Comparison of ENCODE assay signal across 1 cellular context in the genomic region with DNA sequence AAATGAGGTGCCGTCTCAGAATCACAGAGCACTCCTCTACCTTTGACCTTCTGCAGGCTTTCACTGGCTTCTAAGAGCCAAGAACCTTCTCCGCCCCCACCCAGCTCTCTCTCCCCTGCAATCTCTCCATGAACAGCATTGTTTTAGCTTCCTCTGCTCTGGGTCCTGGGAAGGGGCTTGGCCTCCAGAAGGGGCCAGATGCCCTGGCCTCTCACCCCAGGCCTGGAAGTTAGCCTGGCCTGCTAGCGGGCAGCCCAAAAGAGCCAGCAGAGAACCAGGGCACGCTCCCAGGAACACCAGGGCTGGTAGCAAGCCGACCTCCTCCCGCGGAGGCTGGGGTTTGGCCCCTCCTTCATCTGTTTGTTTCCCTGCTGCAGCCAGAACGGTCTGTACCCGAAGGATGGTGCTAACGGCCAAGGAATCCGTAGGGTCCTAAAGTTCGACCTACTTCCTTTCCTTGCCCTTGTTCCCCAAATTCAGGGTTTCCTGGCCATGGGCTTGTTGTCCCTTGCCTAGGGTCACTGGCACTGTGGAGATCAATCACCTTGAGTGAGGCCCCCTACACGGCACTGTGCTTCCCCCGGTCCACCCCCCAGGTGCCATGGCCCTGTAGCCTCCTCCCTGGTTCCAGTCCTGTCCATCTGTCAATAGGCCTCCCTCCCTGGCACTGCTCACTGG.
A peak's percentile ranks its signal among the peaks of the same experiment; 100 is the strongest.
TF ChIP-seq lines count a peak whose summit lies in the region.

No MANE protein-coding gene starts in this region.

TF ChIP-seq in HepG2, 621 proteins besides CTCF, POLR2A, EP300 and RAD21 (continues in another document):
- TF ChIP-seq ETV6 (CRISPR knock-in tag; conservative IDR thresholded peaks at IDR 0.05) (no peak), MYC (CRISPR knock-in tag; IDR thresholded peaks at IDR 0.05; ENCODE audit: borderline replicate concordance) (0 out of 2 replicates have a peak, but pooled peaks have one; percentile 45), STAG1 (CRISPR knock-in tag; IDR thresholded peaks at IDR 0.05) (peak; percentile 15; the same call in 1 of the 2 replicates), MXD1 (CRISPR knock-in tag; IDR thresholded peaks at IDR 0.05) (0 out of 2 replicates have a peak, but pooled peaks have one; percentile 29), BRD4 (CRISPR knock-in tag; IDR thresholded peaks at IDR 0.05) (no peak), ZNF136 (CRISPR knock-in tag; IDR thresholded peaks at IDR 0.05; ENCODE audit: low read depth) (no peak), ZFY (CRISPR knock-in tag; IDR thresholded peaks at IDR 0.05) (peak; percentile 63), TBX2 (CRISPR knock-in tag; IDR thresholded peaks at IDR 0.05; ENCODE audit: borderline replicate concordance) (peak; percentile 53; the same call in 1 of the 2 replicates), KDM5A (IDR thresholded peaks at IDR 0.05; ENCODE audit: borderline replicate concordance, low read length) (no peak), ZNF350 (CRISPR knock-in tag; IDR thresholded peaks at IDR 0.05; ENCODE audit: borderline replicate concordance, low read depth) (peak; percentile 42; the same call in 1 of the 2 replicates), ZBTB26 (CRISPR knock-in tag; IDR thresholded peaks at IDR 0.05; ENCODE audit: borderline replicate concordance) (peak; percentile 34; the same call in 1 of the 2 replicates), MED1 (CRISPR knock-in tag; IDR thresholded peaks at IDR 0.05) (peak; percentile 62; the same call in 1 of the 2 replicates), ZSCAN20 (CRISPR knock-in tag; IDR thresholded peaks at IDR 0.05; ENCODE audit: borderline replicate concordance) (no peak), FOXK1 (CRISPR knock-in tag; IDR thresholded peaks at IDR 0.05; ENCODE audit: borderline replicate concordance, low read depth) (peak; percentile 36; the same call in 1 of the 2 replicates), ZNF644 (CRISPR knock-in tag; IDR thresholded peaks at IDR 0.05; ENCODE audit: low read depth) (0 out of 2 replicates have a peak, but pooled peaks have one; percentile 5), SMAD3 (CRISPR knock-in tag; IDR thresholded peaks at IDR 0.05) (peak; percentile 34; the same call in 1 of the 2 replicates), KDM3A (CRISPR knock-in tag; IDR thresholded peaks at IDR 0.05; ENCODE audit: low read depth) (peak; percentile 51; the same call in 1 of the 2 replicates), ETV5 (CRISPR knock-in tag; IDR thresholded peaks at IDR 0.05; ENCODE audit: borderline replicate concordance) (peak; percentile 46), ZNF292 (CRISPR knock-in tag; IDR thresholded peaks at IDR 0.05; ENCODE audit: borderline replicate concordance, low read depth) (peak; percentile 94), RXRB (CRISPR knock-in tag; IDR thresholded peaks at IDR 0.05; ENCODE audit: borderline replicate concordance) (peak; percentile 23; the same call in 1 of the 2 replicates), ZNF441 (CRISPR knock-in tag; IDR thresholded peaks at IDR 0.05; ENCODE audit: borderline replicate concordance) (0 out of 2 replicates have a peak, but pooled peaks have one; percentile 20), SALL1 (CRISPR knock-in tag; IDR thresholded peaks at IDR 0.05) (peak; percentile 62), ERF (CRISPR knock-in tag; IDR thresholded peaks at IDR 0.05) (peak; percentile 20; the same call in 1 of the 2 replicates), KDM5B (CRISPR knock-in tag; IDR thresholded peaks at IDR 0.05; ENCODE audit: borderline replicate concordance) (peak; percentile 21; the same call in 1 of the 2 replicates), ZNF609 (CRISPR knock-in tag; IDR thresholded peaks at IDR 0.05; ENCODE audit: borderline replicate concordance) (no peak), ZFX (CRISPR knock-in tag; IDR thresholded peaks at IDR 0.05; ENCODE audit: low read depth) (peak; percentile 69), YEATS4 (CRISPR knock-in tag; IDR thresholded peaks at IDR 0.05; ENCODE audit: borderline replicate concordance) (peak; percentile 52; the same call in 1 of the 2 replicates), BCL6 (CRISPR knock-in tag; IDR thresholded peaks at IDR 0.05) (0 out of 2 replicates have a peak, but pooled peaks have one; percentile 24), GLI4 (CRISPR knock-in tag; IDR thresholded peaks at IDR 0.05; ENCODE audit: borderline replicate concordance) (peak; percentile 31; the same call in 1 of the 2 replicates), FOSL2 (CRISPR knock-in tag; IDR thresholded peaks at IDR 0.05) (0 out of 2 replicates have a peak, but pooled peaks have one; percentile 14), FOXC1 (CRISPR knock-in tag; IDR thresholded peaks at IDR 0.05; ENCODE audit: borderline replicate concordance) (peak; percentile 23; the same call in 1 of the 2 replicates), SMC3 (IDR thresholded peaks at IDR 0.05; ENCODE audit: low read length) (no peak), MEIS2 (CRISPR knock-in tag; IDR thresholded peaks at IDR 0.05) (0 out of 2 replicates have a peak, but pooled peaks have one; percentile 4), MED13 (CRISPR knock-in tag; IDR thresholded peaks at IDR 0.05) (0 out of 2 replicates have a peak, but pooled peaks have one; percentile 35), POGZ (CRISPR knock-in tag; IDR thresholded peaks at IDR 0.05) (0 out of 2 replicates have a peak, but pooled peaks have one; percentile 54), ZNF605 (CRISPR knock-in tag; IDR thresholded peaks at IDR 0.05) (peak; percentile 59; the same call in 1 of the 2 replicates), DMAP1 (CRISPR knock-in tag; IDR thresholded peaks at IDR 0.05) (peak; percentile 64; the same call in 1 of the 2 replicates), SP5 (CRISPR knock-in tag; IDR thresholded peaks at IDR 0.05; ENCODE audit: borderline replicate concordance, low read depth) (peak; percentile 50; the same call in 1 of the 2 replicates), ZNF124 (CRISPR knock-in tag; IDR thresholded peaks at IDR 0.05) (peak; percentile 58; the same call in 1 of the 2 replicates), ZNF687 (CRISPR knock-in tag; IDR thresholded peaks at IDR 0.05) (peak; percentile 95), ARID3A (IDR thresholded peaks at IDR 0.05; ENCODE audit: low read depth, low read length) (no peak), ZMAT3 (CRISPR knock-in tag; conservative IDR thresholded peaks at IDR 0.05) (0 out of 2 replicates have a peak, but pooled peaks have one; percentile 45), NCOR1 (IDR thresholded peaks at IDR 0.05; ENCODE audit: borderline replicate concordance, low read length) (no peak)
- TF ChIP-seq, protein P1, sequence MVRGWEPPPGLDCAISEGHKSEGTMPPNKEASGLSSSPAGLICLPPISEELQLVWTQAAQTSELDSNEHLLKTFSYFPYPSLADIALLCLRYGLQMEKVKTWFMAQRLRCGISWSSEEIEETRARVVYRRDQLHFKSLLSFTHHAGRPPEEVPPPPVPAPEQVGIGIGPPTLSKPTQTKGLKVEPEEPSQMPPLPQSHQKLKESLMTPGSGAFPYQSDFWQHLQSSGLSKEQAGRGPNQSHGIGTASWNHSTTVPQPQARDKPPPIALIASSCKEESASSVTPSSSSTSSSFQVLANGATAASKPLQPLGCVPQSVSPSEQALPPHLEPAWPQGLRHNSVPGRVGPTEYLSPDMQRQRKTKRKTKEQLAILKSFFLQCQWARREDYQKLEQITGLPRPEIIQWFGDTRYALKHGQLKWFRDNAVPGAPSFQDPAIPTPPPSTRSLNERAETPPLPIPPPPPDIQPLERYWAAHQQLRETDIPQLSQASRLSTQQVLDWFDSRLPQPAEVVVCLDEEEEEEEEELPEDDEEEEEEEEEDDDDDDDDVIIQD (CRISPR knock-in tag; IDR thresholded peaks at IDR 0.05; ENCODE audit: low read depth) = no peak
- TF ChIP-seq, protein P2, sequence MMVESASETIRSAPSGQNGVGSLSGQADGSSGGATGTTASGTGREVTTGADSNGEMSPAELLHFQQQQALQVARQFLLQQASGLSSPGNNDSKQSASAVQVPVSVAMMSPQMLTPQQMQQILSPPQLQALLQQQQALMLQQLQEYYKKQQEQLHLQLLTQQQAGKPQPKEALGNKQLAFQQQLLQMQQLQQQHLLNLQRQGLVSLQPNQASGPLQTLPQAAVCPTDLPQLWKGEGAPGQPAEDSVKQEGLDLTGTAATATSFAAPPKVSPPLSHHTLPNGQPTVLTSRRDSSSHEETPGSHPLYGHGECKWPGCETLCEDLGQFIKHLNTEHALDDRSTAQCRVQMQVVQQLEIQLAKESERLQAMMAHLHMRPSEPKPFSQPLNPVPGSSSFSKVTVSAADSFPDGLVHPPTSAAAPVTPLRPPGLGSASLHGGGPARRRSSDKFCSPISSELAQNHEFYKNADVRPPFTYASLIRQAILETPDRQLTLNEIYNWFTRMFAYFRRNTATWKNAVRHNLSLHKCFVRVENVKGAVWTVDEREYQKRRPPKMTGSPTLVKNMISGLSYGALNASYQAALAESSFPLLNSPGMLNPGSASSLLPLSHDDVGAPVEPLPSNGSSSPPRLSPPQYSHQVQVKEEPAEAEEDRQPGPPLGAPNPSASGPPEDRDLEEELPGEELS (CRISPR knock-in tag; IDR thresholded peaks at IDR 0.05) = peak; percentile 68
